ENCODE assay signal across 8 cellular contexts in genomic region chrX:140057001-140057411, GRCh38.
DNase-seq lines count a peak whose midpoint lies in the region; TF ChIP-seq lines count a peak whose summit lies in the region.

No MANE protein-coding gene starts in this region.

- no peak overlapping the region for H3K14ac ChIP-seq in H9 (ENCODE audit: insufficient read depth, low read length)

- H3K27ac ChIP-seq in H9 (ENCODE audit: insufficient read length, low read depth, low read length) = no peak overlapping the region

- H3K23ac ChIP-seq in H9 (ENCODE audit: insufficient read length, low read depth, low read length) = no peak overlapping the region

- WGBS in H9 (ENCODE audit: extremely low coverage, insufficient read length, low lambda C conversion rate) = no CpG with 5 or more reads among the region's 11 CpGs

- no peak overlapping the region for H2BK120ac ChIP-seq in H9 (ENCODE audit: low read depth, low read length, poor library complexity, severe bottlenecking)

- H3K27me3 ChIP-seq in H9 (ENCODE audit: insufficient read depth, low read length) = no peaks in the 10 kb centered on the region
- no peaks in the 10 kb centered on the region for H3K27me3 ChIP-seq in Loucy (ENCODE audit: insufficient read depth, low read length, poor library complexity, severe bottlenecking)

- H3K18ac ChIP-seq in H9 (ENCODE audit: insufficient read length, low read depth, low read length) = no peak overlapping the region

- H3T11ph ChIP-seq in H9 (ENCODE audit: low read length) = no peak overlapping the region

- H3K4me3 ChIP-seq in Loucy (ENCODE audit: low read length, poor library complexity, severe bottlenecking) (no peak overlapping the region), skeletal muscle cell (ENCODE audit: low read depth, low read length) (no peak overlapping the region)

- H3K4ac ChIP-seq in H9 (ENCODE audit: low read depth, low read length) = no peak overlapping the region

- H3K36me3 Mint-ChIP-seq in H9 (ENCODE audit: insufficient read depth in 1 of 3, low read depth in 3 of 3) = peaks cover 0 to 4% (median 3%) of the 10 kb centered on the region in 3 experiments; a peak in 3 of 7 replicates

- H4K8ac ChIP-seq in H9 (replicated peaks; ENCODE audit: insufficient read length, low read depth, low read length) = no peak overlapping the region

- H3K9me3 ChIP-seq in H9 (ENCODE audit: control insufficient read depth, low read depth, low read length) = no peaks in the 10 kb centered on the region
- H3K9me3 ChIP-seq in Loucy (ENCODE audit: insufficient read depth, low read depth, low read length) = no peaks in the 10 kb centered on the region

- no peaks in the 10 kb centered on the region for H3K23me2 ChIP-seq in H9 (ENCODE audit: insufficient read length, low read depth, low read length, poor library complexity, severe bottlenecking)

- H4K20me1 ChIP-seq in H9 (ENCODE audit: control insufficient read depth, insufficient read depth, insufficient read length) = no peaks in the 10 kb centered on the region
- H4K20me1 ChIP-seq in Loucy (ENCODE audit: insufficient read depth, low read length, poor library complexity, severe bottlenecking) = no peaks in the 10 kb centered on the region

- H3K4me3 Mint-ChIP-seq in H9 = no peak overlapping the region

- H3K9ac ChIP-seq in H9 (ENCODE audit: extremely low read depth, insufficient read length, low read length) (no peak overlapping the region), Loucy (ENCODE audit: low read depth, low read length, poor library complexity, severe bottlenecking) (no peak overlapping the region)

- no peaks in the 10 kb centered on the region; the same call in 1 of the 2 replicates for H3K4me1 ChIP-seq in H9 (ENCODE audit: insufficient read depth, low read length)
- H3K4me1 ChIP-seq in Loucy (ENCODE audit: insufficient read depth, low read length, poor library complexity, severe bottlenecking) = no peaks in the 10 kb centered on the region

- H2BK20ac ChIP-seq in H9 (ENCODE audit: low read depth, low read length, poor library complexity, severe bottlenecking) = no peak overlapping the region

- no peaks in the 10 kb centered on the region for H3F3A ChIP-seq in Loucy (ENCODE audit: low read depth)

- H3K4me2 ChIP-seq in H9 (ENCODE audit: insufficient read depth, insufficient read length, low read length) = no peak overlapping the region
- no peak overlapping the region for H3K4me2 ChIP-seq in Loucy (ENCODE audit: low read depth, low read length, poor library complexity, severe bottlenecking)

- H3K79me2 ChIP-seq in H9 (ENCODE audit: insufficient read depth, low read length) = no peaks in the 10 kb centered on the region
- H3K79me2 ChIP-seq in Loucy (ENCODE audit: insufficient read depth, low read length) = no peaks in the 10 kb centered on the region

- H3K56ac ChIP-seq in H9 (ENCODE audit: insufficient read length, low read depth, low read length) = no peak overlapping the region

- H3K27me3 Mint-ChIP-seq in H9 (ENCODE audit: low read depth) = no peaks in the 10 kb centered on the region; the same call in 1 of the 2 replicates

- H3K36me3 ChIP-seq in Loucy (ENCODE audit: insufficient read depth, low read length) = no peaks in the 10 kb centered on the region

- no peak overlapping the region for H2BK5ac ChIP-seq in H9 (ENCODE audit: insufficient read length, low read length)

- H2BK12ac ChIP-seq in H9 (ENCODE audit: insufficient read length, low read depth, low read length) = no peak overlapping the region

- no peak overlapping the region for H4K91ac ChIP-seq in H9 (ENCODE audit: insufficient read length, low read depth, low read length)

- H2BK15ac ChIP-seq in H9 (ENCODE audit: low read depth, low read length) = no peak overlapping the region

- TF ChIP-seq CTCF in GM12872 (IDR thresholded peaks at IDR 0.05; ENCODE audit: insufficient read depth, low read depth, low read length) = peak; percentile 84
- peak; percentile 96 for TF ChIP-seq CTCF in H9 (conservative IDR thresholded peaks at IDR 0.05)
- TF ChIP-seq CTCF in Loucy (conservative IDR thresholded peaks at IDR 0.05; ENCODE audit: low read length) = peak; percentile 61

- H3K79me1 ChIP-seq in H9 (ENCODE audit: insufficient read depth, low read depth, low read length, poor library complexity, severe bottlenecking) = no peaks in the 10 kb centered on the region

- DNase-seq in H9 (peak; percentile 80), SW 1271 (lab: John Stamatoyannopoulos, UW) (peak; percentile 1 to 52), amniotic epithelial cell (ENCODE audit: low read depth) (peak; percentile 56), hepatic stellate cell (ENCODE audit: low spot score) (peak; percentile 40), skeletal muscle cell (ENCODE audit: low read depth) (peak; percentile 9), cerebellar nuclear complex (lab: John Stamatoyannopoulos, UW) (no peak)

- H3K4me1 Mint-ChIP-seq in H9 = peaks cover 30 to 50% of the 10 kb centered on the region in 2 experiments

- H2AK5ac ChIP-seq in H9 (ENCODE audit: insufficient read length, low read length) = no peak overlapping the region

- H3K27ac Mint-ChIP-seq in H9 = peak overlapping the region in 1 of 3 experiments; percentile 16; a peak in 1 of 7 replicates

- H2AFZ ChIP-seq in H9 (ENCODE audit: low read length) (no peak overlapping the region), Loucy (ENCODE audit: low read length) (no peak overlapping the region)

- H3K9me3 Mint-ChIP-seq in H9 = peaks cover 0 to 2% of the 10 kb centered on the region in 2 experiments; a peak in 1 of 5 replicates

- H3K9me2 ChIP-seq in Loucy (replicated peaks; ENCODE audit: low read depth, low read length) = no peaks in the 10 kb centered on the region

- no peak overlapping the region for H4K5ac ChIP-seq in H9 (ENCODE audit: insufficient read length, low read depth, low read length)

Comparison
In these comparisons a context has a peak if more than half of its experiments do, and no peak if none do; other contexts are left out.
1. DNase-seq: peak in H9 (single experiment), SW 1271 (2 of 2), amniotic epithelial cell (single experiment), hepatic stellate cell (single experiment) and skeletal muscle cell (single experiment); none in cerebellar nuclear complex (0 of 2).
2. Peak in every context shown above with its lines, with median percentiles within 50 percentile points of each other: CTCF ChIP-seq.